In the genomic region with DNA sequence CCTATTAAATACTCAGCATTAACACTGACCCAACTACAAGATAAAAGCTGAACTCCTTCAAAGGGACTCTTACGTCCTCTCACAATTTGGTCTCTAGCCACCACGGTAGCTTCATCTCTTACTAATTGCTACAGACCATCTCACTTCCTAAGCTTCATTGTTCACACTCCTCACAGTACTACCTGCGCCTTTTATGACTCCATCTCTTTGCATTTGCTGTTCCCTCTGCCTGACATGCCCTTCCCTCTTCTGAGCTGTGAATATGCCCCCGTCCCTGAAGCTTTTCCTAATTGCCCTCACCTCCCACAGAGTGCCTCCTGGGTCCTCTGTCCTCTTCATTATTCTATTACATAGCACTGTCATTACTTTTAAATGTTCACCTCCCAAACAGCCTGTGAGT, we compare ENCODE assay signal across 9 cellular contexts. TPM values are rescaled to one million over a fixed set of nuclear protein-coding genes. Genes with fewer than 3 reads are reported as not detected.
A peak's percentile ranks its signal among the peaks of the same experiment; 100 is the strongest.
DNase-seq lines count a peak whose midpoint lies in the region; ATAC-seq and TF ChIP-seq lines count a peak whose summit lies in the region.
"Had no signal": no experiment of that assay in that cellular context is flagged by ENCODE, and none has a peak within 500 bp of the region (broad histone marks: within the 10 kb centered on the region; RNA-seq: fewer than 3 reads in every experiment).

No MANE protein-coding gene starts in this region.

- DNase-seq in activated CD4-positive, alpha-beta T cell treated with anti-CD3 and anti-CD28 coated beads, Interleukin-2, amount 10 ng/mL, durations not matched to agents 24 days and 14 days, result no peak
- no peak for DNase-seq in activated CD4-positive, alpha-beta T cell treated with anti-CD3 and anti-CD28 coated beads, Interleukin-2, amount 50 U/mL, for 1 hour
- DNase-seq in SK-N-SH (no peak), fibroblast of lung (ENCODE audit: low read depth in 2 of 2) (no peak), smooth muscle cell (lab: John Stamatoyannopoulos, UW; ENCODE audit: unreplicated experiment) (no peak), NCI-H510A treated with DMSO at 0.1 percent for 48 hours (lab: John Stamatoyannopoulos, UW) (no peak), ovary (no peak)
- DNase-seq: effector CD8-positive, alpha-beta T cell had no signal

- intact Hi-C loops in activated CD4-positive, alpha-beta T cell treated with anti-CD3 and anti-CD28 coated beads, Interleukin-2, amount 10 ng/mL, durations not matched to agents 24 days and 14 days (cut with micrococcal nuclease), result loop anchor here (5.0 kb wide), 13 partner anchors 99 to 1281 kb away; a partner anchor contains a TSS
- intact Hi-C loops in ovary (cut with DNase I), result no loop called here

- no peak for TF ChIP-seq CTCF in SK-N-SH (IDR thresholded peaks at IDR 0.05)
- no peak for TF ChIP-seq CTCF in fibroblast of lung (conservative IDR thresholded peaks at IDR 0.05 in 1 of 2, IDR thresholded peaks at IDR 0.05 in 1 of 2; ENCODE audit: low read depth in 1 of 2, low read length in 2 of 2)
- no peak for TF ChIP-seq CTCF in smooth muscle cell (IDR thresholded peaks at IDR 0.05; ENCODE audit: borderline replicate concordance, insufficient read depth, poor library complexity, severe bottlenecking)
- TF ChIP-seq CTCF in ovary (IDR thresholded peaks at IDR 0.05), result no peak

- H3K79me2 ChIP-seq in SK-N-SH (ENCODE audit: insufficient read depth), result peaks cover 70% of the 10 kb centered on the region
- peaks cover 59% of the 10 kb centered on the region for H3K79me2 ChIP-seq in fibroblast of lung (ENCODE audit: control insufficient read depth, insufficient read depth, low read length)
- H3K79me2 ChIP-seq in smooth muscle cell (ENCODE audit: low read depth), result peaks cover 56% of the 10 kb centered on the region

- H3K4me1 ChIP-seq in SK-N-SH (ENCODE audit: control insufficient read depth in 1 of 2, insufficient read depth in 2 of 2, low read depth in 1 of 2, low read length in 1 of 2) (peaks cover 11 to 14% of the 10 kb centered on the region in 2 experiments; a peak in 3 of 4 replicates), fibroblast of lung (ENCODE audit: control insufficient read depth, extremely low read depth, insufficient read depth, low read length) (no peaks in the 10 kb centered on the region), smooth muscle cell (ENCODE audit: low read depth) (peaks cover 13% of the 10 kb centered on the region), ovary (ENCODE audit: insufficient read depth) (peaks cover 7% of the 10 kb centered on the region)

- peaks cover 5% of the 10 kb centered on the region for H3K9me3 Mint-ChIP-seq in activated CD4-positive, alpha-beta T cell treated with anti-CD3 and anti-CD28 coated beads, Interleukin-2, amount 10 ng/mL, durations not matched to agents 24 days and 14 days

- H3K27ac ChIP-seq in SK-N-SH (ENCODE audit: low read depth in 2 of 2, low read length in 1 of 2) (peak overlapping the region in 1 of 2 experiments; percentile 93; a peak in 2 of 4 replicates), fibroblast of lung (ENCODE audit: insufficient read depth, low read length) (peak overlapping the region; percentile 87), smooth muscle cell (ENCODE audit: low read depth) (peak overlapping the region; percentile 99), ovary (no peak overlapping the region)

- no peak for TF ChIP-seq POLR2A in ovary (IDR thresholded peaks at IDR 0.05)

- no peak for TF ChIP-seq EP300 in SK-N-SH (IDR thresholded peaks at IDR 0.05; ENCODE audit: borderline replicate concordance in 1 of 2, low read depth in 1 of 2, low read length in 1 of 2)
- TF ChIP-seq EP300 in ovary (IDR thresholded peaks at IDR 0.05), result no peak

- H3K36me3 ChIP-seq in SK-N-SH (replicated peaks in 1 of 2; ENCODE audit: control insufficient read depth in 1 of 2, insufficient read depth in 2 of 2, low read length in 1 of 2) (peaks cover 0 to 7% of the 10 kb centered on the region in 2 experiments), fibroblast of lung (ENCODE audit: control insufficient read depth, insufficient read depth, low read length) (no peaks in the 10 kb centered on the region), smooth muscle cell (ENCODE audit: low read depth) (no peaks in the 10 kb centered on the region), ovary (no peaks in the 10 kb centered on the region)

- no peak for ATAC-seq in HG03520 (IDR thresholded peaks at IDR 0.05; ENCODE audit: unreplicated experiment)

- CTCF ChIA-PET in SK-N-SH (lab: Yijun Ruan, JAX), result interaction anchor here (0.6 to 1.8 kb wide), 5 partner anchors 11 to 1913 kb away, joined by 3 to 5 read pairs (median 3); no protein-coding TSS in a partner anchor

- WGBS in SK-N-SH (ENCODE audit: low lambda C conversion rate), result 94% methylated on average over 4 of the region's 4 CpGs
- 63% methylated on average over 4 of the region's 4 CpGs for WGBS in smooth muscle cell (ENCODE audit: low lambda C conversion rate)
- 66 to 80% (median 75%) methylated on average over 4 of the region's 4 CpGs for WGBS in ovary, 3 donors

- H3K9me3 ChIP-seq in SK-N-SH (no peaks in the 10 kb centered on the region), fibroblast of lung (ENCODE audit: control insufficient read depth, insufficient read depth, low read depth, low read length) (no peaks in the 10 kb centered on the region), smooth muscle cell (replicated peaks; ENCODE audit: low read depth) (no peaks in the 10 kb centered on the region), ovary (no peaks in the 10 kb centered on the region)

- H4K20me1 ChIP-seq in SK-N-SH (ENCODE audit: insufficient read depth), result peaks cover 31% of the 10 kb centered on the region
- H4K20me1 ChIP-seq in fibroblast of lung (ENCODE audit: control insufficient read depth, extremely low read depth, insufficient read depth, low read length), result no peaks in the 10 kb centered on the region
- peaks cover 50% of the 10 kb centered on the region for H4K20me1 ChIP-seq in smooth muscle cell (ENCODE audit: low read depth)

- peak overlapping the region; percentile 89 for H3K4me3 Mint-ChIP-seq in activated CD4-positive, alpha-beta T cell treated with anti-CD3 and anti-CD28 coated beads, Interleukin-2, amount 10 ng/mL, durations not matched to agents 24 days and 14 days

- H3K27ac Mint-ChIP-seq in activated CD4-positive, alpha-beta T cell treated with anti-CD3 and anti-CD28 coated beads, Interleukin-2, amount 10 ng/mL, durations not matched to agents 24 days and 14 days, result peak overlapping the region; percentile 96

- H3K4me3 ChIP-seq in SK-N-SH (ENCODE audit: low read depth in 2 of 2, low read length in 1 of 2) (peak overlapping the region in 1 of 2 experiments; percentile 73; a peak in 2 of 4 replicates), fibroblast of lung (replicated peaks in 1 of 4; ENCODE audit: control extremely low read depth in 1 of 4, insufficient read depth in 1 of 4, low read depth in 3 of 4, low read length in 4 of 4) (peak overlapping the region; percentile 68 to 86 (median 76)), smooth muscle cell (peak overlapping the region; percentile 94), ovary (no peak overlapping the region)

- H3K4me2 ChIP-seq in SK-N-SH, result peak overlapping the region; percentile 74
- peak overlapping the region; percentile 76 for H3K4me2 ChIP-seq in fibroblast of lung (ENCODE audit: extremely low read depth, insufficient read depth, low read length)
- H3K4me2 ChIP-seq in smooth muscle cell, result peak overlapping the region; percentile 92

- H3F3A ChIP-seq in SK-N-SH (replicated peaks; ENCODE audit: insufficient read depth) (peaks cover 24% of the 10 kb centered on the region), smooth muscle cell (ENCODE audit: low read depth) (peaks cover 21% of the 10 kb centered on the region)

- no peak overlapping the region for H2AFZ ChIP-seq in SK-N-SH (ENCODE audit: low read depth)
- no peak overlapping the region for H2AFZ ChIP-seq in fibroblast of lung (ENCODE audit: low read length)
- H2AFZ ChIP-seq in smooth muscle cell (ENCODE audit: low read depth), result no peak overlapping the region

- POLR2A ChIA-PET in SK-N-SH (lab: Yijun Ruan, JAX), result no interaction called here

- H3K4me1 Mint-ChIP-seq in activated CD4-positive, alpha-beta T cell treated with anti-CD3 and anti-CD28 coated beads, Interleukin-2, amount 10 ng/mL, durations not matched to agents 24 days and 14 days, result peaks cover 36% of the 10 kb centered on the region

- no peaks in the 10 kb centered on the region for H3K9me2 ChIP-seq in SK-N-SH

- no peaks in the 10 kb centered on the region for H3K27me3 ChIP-seq in SK-N-SH (ENCODE audit: insufficient read depth)
- no peaks in the 10 kb centered on the region for H3K27me3 ChIP-seq in fibroblast of lung (ENCODE audit: control insufficient read depth, insufficient read depth, low read length)
- no peaks in the 10 kb centered on the region for H3K27me3 ChIP-seq in smooth muscle cell (ENCODE audit: low read depth)
- no peaks in the 10 kb centered on the region for H3K27me3 ChIP-seq in ovary

- no peak for TF ChIP-seq RAD21 in SK-N-SH (IDR thresholded peaks at IDR 0.05; ENCODE audit: low read length)

- H3K9ac ChIP-seq in SK-N-SH, result peak overlapping the region; percentile 16; the same call in 1 of the 2 replicates
- peak overlapping the region; percentile 33 for H3K9ac ChIP-seq in fibroblast of lung (ENCODE audit: insufficient read depth, low read length)
- H3K9ac ChIP-seq in smooth muscle cell (ENCODE audit: low read depth), result no peak overlapping the region

- peaks cover 19% of the 10 kb centered on the region for H3K36me3 Mint-ChIP-seq in activated CD4-positive, alpha-beta T cell treated with anti-CD3 and anti-CD28 coated beads, Interleukin-2, amount 10 ng/mL, durations not matched to agents 24 days and 14 days (ENCODE audit: low read depth)

- H3K27me3 Mint-ChIP-seq in activated CD4-positive, alpha-beta T cell treated with anti-CD3 and anti-CD28 coated beads, Interleukin-2, amount 10 ng/mL, durations not matched to agents 24 days and 14 days, result peaks cover 6% of the 10 kb centered on the region

TF ChIP-seq in SK-N-SH, 30 proteins besides CTCF, POLR2A, EP300 and RAD21 (continues in another document):
- TF ChIP-seq RXRA (IDR thresholded peaks at IDR 0.05; ENCODE audit: borderline replicate concordance, low read depth) (no peak), POLR2AphosphoS5 (IDR thresholded peaks at IDR 0.05; ENCODE audit: low read depth, low read length) (no peak), FOXM1 (IDR thresholded peaks at IDR 0.05; ENCODE audit: low read depth) (no peak), MXI1 (IDR thresholded peaks at IDR 0.05; ENCODE audit: low read depth, low read length) (no peak)

RNA-seq across cellular contexts. Expression of a gene that starts 2.5 kb away (rescaled TPM):
- 22.2 and 23.4 TPM in 2 replicates for total RNA-seq in activated CD4-positive, alpha-beta T cell treated with anti-CD3 and anti-CD28 coated beads, Interleukin-2, amount 10 ng/mL, durations not matched to agents 24 days and 14 days
- 1.5 and 1.7 TPM in 2 replicates for polyA plus RNA-seq in SK-N-SH (2012; rRNA removed)
- polyA plus RNA-seq in SK-N-SH (2012; cell fraction: cytosol; rRNA removed), result 3.0 and 3.7 TPM in 2 replicates
- polyA plus RNA-seq in SK-N-SH (2012; cell fraction: nucleus; rRNA removed), result 0.96 and 2.5 TPM in 2 replicates
- total RNA-seq in fibroblast of lung, result 38.0 and 46.4 TPM in 2 replicates
- polyA plus RNA-seq in fibroblast of lung, result 21.4 and 25.6 TPM in 2 replicates
- polyA plus RNA-seq in fibroblast of lung (2012), result 17.5 and 25.3 TPM in 2 replicates
- 5.5 and 12.6 TPM in 2 replicates for polyA minus RNA-seq in fibroblast of lung (ENCODE audit: low replicate concordance)
- total RNA-seq in smooth muscle cell, result 25.1 and 28.5 TPM in 2 replicates
- polyA plus RNA-seq in smooth muscle cell, result 22.7 and 29.0 TPM in 2 replicates
- total RNA-seq in ovary, result 10 to 100 TPM; 11.9 to 41.1 (median 33.3) TPM
- polyA plus RNA-seq in ovary, result 10 to 100 TPM in 1 of 2 donors, 1 to 10 TPM in 1; 5.0 to 10.8 TPM

Comparison
In these comparisons a context has a peak if more than half of its experiments do, and no peak if none do; other contexts are left out.
1. H3K27ac ChIP-seq: peak in fibroblast of lung (single experiment) and smooth muscle cell (single experiment); none in ovary (0 of 2).
2. Peak in every context shown above with its lines, with median percentiles within 50 percentile points of each other: H3K4me2 ChIP-seq.